In genomic region chr3:116165190-116165589, GRCh38 we compare ENCODE assay signal across 1 cellular context.
TF ChIP-seq lines count a peak whose summit lies in the region.

No MANE protein-coding gene starts in this region.

TF ChIP-seq in IMR-90, 13 proteins besides CTCF, POLR2A, EP300 and RAD21 (continued from another document):
- TF ChIP-seq USF2 (IDR thresholded peaks at IDR 0.05; ENCODE audit: low read depth, low read length) (no peak), RFX5 (IDR thresholded peaks at IDR 0.05; ENCODE audit: low read depth, low read length) (no peak), SMC3 (IDR thresholded peaks at IDR 0.05; ENCODE audit: low read depth, low read length) (no peak), NFE2L2 (IDR thresholded peaks at IDR 0.05; ENCODE audit: low read depth, low read length) (no peak), BHLHE40 (IDR thresholded peaks at IDR 0.05; ENCODE audit: low read depth, low read length) (no peak)
